11 cellular contexts compared by ENCODE assay signal in genomic region chr5:154285661-154286408, GRCh38.
DNase-seq lines count a peak whose midpoint lies in the region; ATAC-seq and TF ChIP-seq lines count a peak whose summit lies in the region.
"Had no signal": no experiment of that assay in that cellular context is flagged by ENCODE, and none has a peak within 500 bp of the region (broad histone marks: within the 10 kb centered on the region; RNA-seq: fewer than 3 reads in every experiment).

No MANE protein-coding gene starts in this region.

- H3K4me3 Mint-ChIP-seq in Caco-2 (ENCODE audit: unreplicated experiment) (peak overlapping the region; percentile 48), nephron (no peak overlapping the region)
- no peak overlapping the region for H3K4me3 Mint-ChIP-seq in central memory CD8-positive, alpha-beta T cell

- peak overlapping the region; percentile 48; the same call in 1 of the 2 replicates for H3K27ac ChIP-seq in MM.1S (ENCODE audit: low read length)
- H3K27ac ChIP-seq in upper lobe of left lung = peak overlapping the region in 2 of 4 donors; percentile 36 to 52

- H3K4me3 ChIP-seq in Caco-2 (ENCODE audit: low read depth, low read length) = no peak overlapping the region
- no peak overlapping the region for H3K4me3 ChIP-seq in MM.1S (ENCODE audit: low read length)
- no peak overlapping the region for H3K4me3 ChIP-seq in upper lobe of left lung

- POLR2A ChIA-PET in Caco-2 (lab: Charles Lee) = interaction anchor here (2.2 kb wide), 1 partner anchor 11 kb away, joined by 9 read pairs; no protein-coding TSS in a partner anchor

- H3K9ac ChIP-seq in MM.1S (ENCODE audit: low read length) = no peak overlapping the region

- H4K20me1 ChIP-seq in MM.1S (ENCODE audit: insufficient read depth, low read length) = no peaks in the 10 kb centered on the region

- TF ChIP-seq CTCF in Caco-2 (IDR thresholded peaks at IDR 0.05; ENCODE audit: insufficient read depth in 1 of 2, low read depth in 1 of 2, low read length in 1 of 2, severe bottlenecking in 1 of 2, unreplicated experiment in 1 of 2) (no peak), MM.1S (IDR thresholded peaks at IDR 0.05; ENCODE audit: low read length) (no peak), nephron (IDR thresholded peaks at IDR 0.05; ENCODE audit: unreplicated experiment in 3 of 3) (no peak), upper lobe of left lung (IDR thresholded peaks at IDR 0.05) (no peak)

- H3K4me1 Mint-ChIP-seq in Caco-2 (ENCODE audit: low read depth, unreplicated experiment) (peaks cover 41% of the 10 kb centered on the region), nephron (peaks cover 42% of the 10 kb centered on the region)
- peaks cover 28% of the 10 kb centered on the region for H3K4me1 Mint-ChIP-seq in central memory CD8-positive, alpha-beta T cell

- H3K36me3 Mint-ChIP-seq in Caco-2 (ENCODE audit: insufficient read depth, unreplicated experiment) (no peaks in the 10 kb centered on the region), nephron (ENCODE audit: low read depth) (no peaks in the 10 kb centered on the region)
- H3K36me3 Mint-ChIP-seq in central memory CD8-positive, alpha-beta T cell (ENCODE audit: insufficient read depth) = peaks cover 2% of the 10 kb centered on the region

- peak; percentile 54 to 57 for DNase-seq in Caco-2
- no peak for DNase-seq in MM.1S
- DNase-seq in central memory CD8-positive, alpha-beta T cell (ENCODE audit: low spot score in 2 of 2) = no peak
- no peak for DNase-seq in SKM-1 treated with dmso at 0.1 percent for 144 hours (lab: John Stamatoyannopoulos, UW; ENCODE audit: unreplicated experiment)
- no peak for DNase-seq in upper lobe of left lung
- DNase-seq: activated effector memory CD4-positive, alpha-beta T cell treated with Interleukin-2 at 50 U/mL for 16 hours; midbrain; NCI-H510A had no signal

- peaks cover 11% of the 10 kb centered on the region for H3K79me2 ChIP-seq in MM.1S (ENCODE audit: low read length)

- H2AFZ ChIP-seq in MM.1S (ENCODE audit: low read length) = no peak overlapping the region

- WGBS in upper lobe of left lung, 2 donors = 69 to 81% methylated on average over 4 of the region's 4 CpGs

- H3K9me3 ChIP-seq in Caco-2 (no peaks in the 10 kb centered on the region), MM.1S (replicated peaks; ENCODE audit: insufficient read depth, low read length) (no peaks in the 10 kb centered on the region), upper lobe of left lung (no peaks in the 10 kb centered on the region)

- intact Hi-C loops in Caco-2 (cut with micrococcal nuclease; ENCODE audit: unreplicated experiment) = loop anchor here (2.0 to 5.0 kb wide), 6 partner anchors 21 to 161 kb away; partner anchors contain the start of genes GALNT10 and SAP30L

- no peak for ATAC-seq in central memory CD8-positive, alpha-beta T cell (replicated peaks; ENCODE audit: extremely low read depth, poor library complexity, severe bottlenecking)
- ATAC-seq in GM21825 (IDR thresholded peaks at IDR 0.05; ENCODE audit: unreplicated experiment) = no peak
- ATAC-seq in HG03565 (IDR thresholded peaks at IDR 0.05; ENCODE audit: unreplicated experiment) = no peak
- no peak for ATAC-seq in upper lobe of left lung (ENCODE audit: low FRiP score in 2 of 2)

- H3F3A ChIP-seq in MM.1S (ENCODE audit: insufficient read depth, low read length) = peaks cover 26% of the 10 kb centered on the region; the same call in 1 of the 2 replicates

- TF ChIP-seq EP300 in upper lobe of left lung (IDR thresholded peaks at IDR 0.05) = no peak

- H3K27ac Mint-ChIP-seq in Caco-2 (ENCODE audit: unreplicated experiment) (peak overlapping the region; percentile 84), nephron (peak overlapping the region; percentile 81 to 90 (median 85))
- peak overlapping the region; percentile 40 for H3K27ac Mint-ChIP-seq in central memory CD8-positive, alpha-beta T cell (ENCODE audit: low read depth)

- H3K27me3 Mint-ChIP-seq in Caco-2 (ENCODE audit: insufficient read depth, unreplicated experiment) (no peaks in the 10 kb centered on the region), nephron (ENCODE audit: low read depth) (peaks cover 4% of the 10 kb centered on the region)
- H3K27me3 Mint-ChIP-seq in central memory CD8-positive, alpha-beta T cell = no peaks in the 10 kb centered on the region

- H3K36me3 ChIP-seq in Caco-2 (ENCODE audit: control insufficient read depth, insufficient read depth, low read length) (no peaks in the 10 kb centered on the region), MM.1S (replicated peaks; ENCODE audit: insufficient read depth, low read length) (no peaks in the 10 kb centered on the region), upper lobe of left lung (no peaks in the 10 kb centered on the region)

- H3K4me2 ChIP-seq in MM.1S (ENCODE audit: low read depth, low read length) = peak overlapping the region; percentile 15; the same call in 1 of the 2 replicates

- TF ChIP-seq POLR2A in upper lobe of left lung (IDR thresholded peaks at IDR 0.05) = no peak

- no peaks in the 10 kb centered on the region for H3K9me2 ChIP-seq in MM.1S (replicated peaks; ENCODE audit: insufficient read depth, low read length)

- H3K9me3 Mint-ChIP-seq in Caco-2 (ENCODE audit: unreplicated experiment) (no peaks in the 10 kb centered on the region), nephron (no peaks in the 10 kb centered on the region)
- no peaks in the 10 kb centered on the region for H3K9me3 Mint-ChIP-seq in central memory CD8-positive, alpha-beta T cell

- H3K27me3 ChIP-seq in Caco-2 (replicated peaks; ENCODE audit: control insufficient read depth, insufficient read depth, low read length) = no peaks in the 10 kb centered on the region
- no peaks in the 10 kb centered on the region for H3K27me3 ChIP-seq in MM.1S (replicated peaks; ENCODE audit: insufficient read depth, low read length)
- no peaks in the 10 kb centered on the region for H3K27me3 ChIP-seq in upper lobe of left lung

- peaks cover 67% of the 10 kb centered on the region for H3K4me1 ChIP-seq in Caco-2
- H3K4me1 ChIP-seq in MM.1S (ENCODE audit: low read length) = peaks cover 41% of the 10 kb centered on the region
- H3K4me1 ChIP-seq in upper lobe of left lung = peaks cover 20 to 40% (median 30%) of the 10 kb centered on the region in 4 donors

- CTCF ChIA-PET in Caco-2 (lab: Charles Lee) = interaction anchor here (0.6 to 1.9 kb wide), 4 partner anchors 10 to 129 kb away, joined by 3 to 9 read pairs (median 4); no protein-coding TSS in a partner anchor

- BruUV-seq in Caco-2 (replicated peaks; lab: Mats Ljungman, UMichigan) = no TSS peak

Comparison
In these comparisons a context has a peak if more than half of its experiments do, and no peak if none do; other contexts are left out.
1. DNase-seq: peak in Caco-2 (2 of 2); none in MM.1S (single experiment), central memory CD8-positive, alpha-beta T cell (0 of 2), SKM-1 treated with dmso at 0.1 percent for 144 hours (single experiment) and upper lobe of left lung (0 of 2).
2. Peak in every context shown above with its lines, with median percentiles within 50 percentile points of each other: H3K27ac Mint-ChIP-seq.